In genomic region chr12:18383203-18383602, GRCh38 we compare ENCODE assay signal across 11 cellular contexts.
DNase-seq lines count a peak whose midpoint lies in the region; ATAC-seq and TF ChIP-seq lines count a peak whose summit lies in the region.
"Had no signal": no experiment of that assay in that cellular context is flagged by ENCODE, and none has a peak within 500 bp of the region (broad histone marks: within the 10 kb centered on the region; RNA-seq: fewer than 3 reads in every experiment).

No MANE protein-coding gene starts in this region.

- no peak overlapping the region for H4K8ac ChIP-seq in IMR-90 (ENCODE audit: low read depth in 2 of 2, low read length in 2 of 2)

- H3K27ac ChIP-seq in IMR-90 (ENCODE audit: insufficient read depth, low read length), result peak overlapping the region; percentile 75; the same call in 1 of the 2 replicates

- H3K14ac ChIP-seq in IMR-90 (replicated peaks; ENCODE audit: low read depth, low read length), result no peak overlapping the region

- H3K79me1 ChIP-seq in IMR-90 (ENCODE audit: low read depth in 1 of 2, low read length in 2 of 2), result no peaks in the 10 kb centered on the region

- 0 out of 2 replicates have a peak overlapping the region, but pooled peaks have one; percentile 41 for H2BK20ac ChIP-seq in IMR-90 (ENCODE audit: low read depth, low read length)

- no peak overlapping the region; the same call in 1 of the 2 replicates for H3K4ac ChIP-seq in IMR-90 (ENCODE audit: low read depth, low read length)

- in situ Hi-C loops in IMR-90 (cut with MboI; ENCODE audit: low sequenced_read_pairs), result no loop called here

- H3K36me3 ChIP-seq in IMR-90 (ENCODE audit: control insufficient read depth, insufficient read depth, low read length), result no peaks in the 10 kb centered on the region

- POLR2A ChIA-PET in AG04449 (lab: Yijun Ruan, JAX), result interaction anchor here (0.7 kb wide), 1 partner anchor 441 kb away, joined by 3 read pairs; no protein-coding TSS in a partner anchor
- POLR2A ChIA-PET in IMR-90 (lab: Charles Lee; ENCODE audit: unreplicated experiment), result no interaction called here
- POLR2A ChIA-PET in activated CD4-positive, alpha-beta memory T cell treated with anti-CD3 and anti-CD28 coated beads, Interleukin-2, amount 10 ng/mL, durations not matched to agents 7 days and 5 days (lab: Charles Lee), result no interaction called here

- no peak overlapping the region for H2BK15ac ChIP-seq in IMR-90 (ENCODE audit: low read depth, low read length)

- H3K56ac ChIP-seq in IMR-90 (ENCODE audit: extremely low read depth, insufficient read depth, low read length), result peak overlapping the region; percentile 60; the same call in 1 of the 2 replicates

- H2BK120ac ChIP-seq in IMR-90 (ENCODE audit: low read depth, low read length), result peak overlapping the region; percentile 77; the same call in 1 of the 2 replicates

- no TSS peak for BruUV-seq in IMR-90 (replicated peaks; lab: Mats Ljungman, UMichigan)

- peak overlapping the region; percentile 92 for H2BK5ac ChIP-seq in IMR-90 (ENCODE audit: low read depth, low read length, poor library complexity, severe bottlenecking)

- H3K4me2 ChIP-seq in IMR-90 (ENCODE audit: low read depth, low read length), result peak overlapping the region; percentile 75; the same call in 1 of the 2 replicates

- H4K5ac ChIP-seq in IMR-90 (ENCODE audit: low read depth, low read length), result no peak overlapping the region

- no peak for TF ChIP-seq CTCF in AG04449 (IDR thresholded peaks at IDR 0.05; ENCODE audit: insufficient read depth, low read length, missing control alignments)
- TF ChIP-seq CTCF in IMR-90 (conservative IDR thresholded peaks at IDR 0.05; ENCODE audit: low read depth, low read length), result no peak
- no peak for TF ChIP-seq CTCF in chondrocyte (IDR thresholded peaks at IDR 0.05)

- DNase-seq in AG04449 (ENCODE audit: low read depth, low spot score) (peak; percentile 84), IMR-90 (peak; percentile 89), chondrocyte (ENCODE audit: low spot score) (no peak), left lobe of liver (ENCODE audit: low spot score) (no peak), NCI-H1930 (lab: John Stamatoyannopoulos, UW) (no peak), NCI-H1105 (lab: John Stamatoyannopoulos, UW) (no peak)
- no peak for DNase-seq in activated CD4-positive, alpha-beta memory T cell treated with anti-CD3 and anti-CD28 coated beads, Interleukin-2, amount 10 ng/mL, durations not matched to agents 7 days and 5 days
- DNase-seq: activated B cell treated with CpG ODN at 0.5 μM for 24 hours; NCI-H2029 treated with DMSO at 0.1 percent for 48 hours; stimulated activated CD4-positive, alpha-beta T cell treated with anti-CD3 and anti-CD28 coated beads, Interleukin-4, amount 100 ng/mL, for 4 hours had no signal

- H4K20me1 ChIP-seq in IMR-90 (ENCODE audit: insufficient read depth, low read length), result no peaks in the 10 kb centered on the region

- H3K27me3 ChIP-seq in IMR-90 (ENCODE audit: control insufficient read depth, insufficient read depth, low read length), result no peaks in the 10 kb centered on the region

- no peaks in the 10 kb centered on the region for H3K9me1 ChIP-seq in IMR-90 (ENCODE audit: insufficient read depth, low read length)

- H3K4me3 ChIP-seq in AG04449 (ENCODE audit: low read depth, low read length) (peak overlapping the region; percentile 12; the same call in 1 of the 2 replicates), IMR-90 (ENCODE audit: insufficient read depth, low read depth, low read length) (no peak overlapping the region)

- WGBS in IMR-90 (ENCODE audit: extremely low coverage in 2 of 2, insufficient read length in 1 of 2), 2 experiments, result no CpG with 5 or more reads among the region's 4 CpGs

- H3K4me3 Mint-ChIP-seq in chondrocyte (ENCODE audit: unreplicated experiment), result peak overlapping the region; percentile 23
- H3K4me3 Mint-ChIP-seq in activated CD4-positive, alpha-beta memory T cell treated with anti-CD3 and anti-CD28 coated beads, Interleukin-2, amount 10 ng/mL, durations not matched to agents 7 days and 5 days, result no peak overlapping the region
- H3K4me3 Mint-ChIP-seq: activated B cell treated with CpG ODN at 0.5 μM for 24 hours had no signal

- H4K91ac ChIP-seq in IMR-90 (ENCODE audit: insufficient read depth, low read depth, low read length), result no peak overlapping the region

- intact Hi-C loops in IMR-90 (cut with micrococcal nuclease), result loop anchor here (2.0 to 5.0 kb wide), 3 partner anchors 39 to 364 kb away; no protein-coding TSS in a partner anchor

- H3K23ac ChIP-seq in IMR-90 (ENCODE audit: low read depth, low read length), result no peak overlapping the region

- H3K4me1 Mint-ChIP-seq in chondrocyte (ENCODE audit: low read depth), result peaks cover 30% of the 10 kb centered on the region
- no peaks in the 10 kb centered on the region for H3K4me1 Mint-ChIP-seq in activated CD4-positive, alpha-beta memory T cell treated with anti-CD3 and anti-CD28 coated beads, Interleukin-2, amount 10 ng/mL, durations not matched to agents 7 days and 5 days
- H3K4me1 Mint-ChIP-seq: activated B cell treated with CpG ODN at 0.5 μM for 24 hours had no signal

- no peak overlapping the region for H2AK5ac ChIP-seq in IMR-90 (ENCODE audit: low read depth, low read length)

- H3K27me3 Mint-ChIP-seq in chondrocyte (ENCODE audit: low read depth), result no peaks in the 10 kb centered on the region
- no peaks in the 10 kb centered on the region for H3K27me3 Mint-ChIP-seq in activated CD4-positive, alpha-beta memory T cell treated with anti-CD3 and anti-CD28 coated beads, Interleukin-2, amount 10 ng/mL, durations not matched to agents 7 days and 5 days
- H3K27me3 Mint-ChIP-seq: activated B cell treated with CpG ODN at 0.5 μM for 24 hours had no signal

- CTCF ChIA-PET in AG04449 (lab: Yijun Ruan, JAX), result interaction anchor here (0.8 kb wide), 1 partner anchor 803 kb away, joined by 4 read pairs; no protein-coding TSS in a partner anchor
- CTCF ChIA-PET in IMR-90 (lab: Yijun Ruan, JAX), result interaction anchor here (1.4 to 1.6 kb wide), 2 partner anchors 32 to 47 kb away, joined by 3 to 7 read pairs; no protein-coding TSS in a partner anchor
- CTCF ChIA-PET in activated CD4-positive, alpha-beta memory T cell treated with anti-CD3 and anti-CD28 coated beads, Interleukin-2, amount 10 ng/mL, durations not matched to agents 7 days and 5 days (lab: Charles Lee), result no interaction called here

- no peak overlapping the region; the same call in 1 of the 2 replicates for H3K9ac ChIP-seq in IMR-90 (ENCODE audit: low read depth, low read length)

- peaks cover 5% of the 10 kb centered on the region for H3K4me1 ChIP-seq in IMR-90 (ENCODE audit: control insufficient read depth, insufficient read depth, low read length)

- H3K9me3 ChIP-seq in IMR-90 (ENCODE audit: control insufficient read depth, insufficient read depth, low read length), result no peaks in the 10 kb centered on the region

- H3K18ac ChIP-seq in IMR-90 (ENCODE audit: low read depth, low read length), result peak overlapping the region; percentile 61; the same call in 1 of the 2 replicates

- dilution Hi-C loops in IMR-90 (cut with HindIII; ENCODE audit: low sequenced_read_pairs, unreplicated experiment), result no loop called here

- no peak for TF ChIP-seq POLR2A in IMR-90 (IDR thresholded peaks at IDR 0.05; ENCODE audit: low read depth, low read length)

- H3K27ac Mint-ChIP-seq in chondrocyte (ENCODE audit: unreplicated experiment), result peak overlapping the region; percentile 92
- no peak overlapping the region for H3K27ac Mint-ChIP-seq in activated CD4-positive, alpha-beta memory T cell treated with anti-CD3 and anti-CD28 coated beads, Interleukin-2, amount 10 ng/mL, durations not matched to agents 7 days and 5 days
- H3K27ac Mint-ChIP-seq: activated B cell treated with CpG ODN at 0.5 μM for 24 hours had no signal

- H3K36me3 Mint-ChIP-seq in chondrocyte (ENCODE audit: low read depth), result no peaks in the 10 kb centered on the region
- H3K36me3 Mint-ChIP-seq in activated CD4-positive, alpha-beta memory T cell treated with anti-CD3 and anti-CD28 coated beads, Interleukin-2, amount 10 ng/mL, durations not matched to agents 7 days and 5 days (ENCODE audit: low read depth), result no peaks in the 10 kb centered on the region

- ATAC-seq in IMR-90 (ENCODE audit: low read depth) (peak; percentile 78), left lobe of liver (peak; percentile 30), HG02970 (IDR thresholded peaks at IDR 0.05; ENCODE audit: low FRiP score, unreplicated experiment) (no peak)

- no peak for TF ChIP-seq RAD21 in IMR-90 (IDR thresholded peaks at IDR 0.05; ENCODE audit: low read length)

- H2AFZ ChIP-seq in IMR-90 (replicated peaks; ENCODE audit: low read length, poor library complexity), result no peak overlapping the region

- H3K9me3 Mint-ChIP-seq in chondrocyte (ENCODE audit: low read depth), result peaks cover 4% of the 10 kb centered on the region
- peaks cover 22% of the 10 kb centered on the region for H3K9me3 Mint-ChIP-seq in activated CD4-positive, alpha-beta memory T cell treated with anti-CD3 and anti-CD28 coated beads, Interleukin-2, amount 10 ng/mL, durations not matched to agents 7 days and 5 days

- no peak overlapping the region for H2AK9ac ChIP-seq in IMR-90 (replicated peaks; ENCODE audit: low read depth, low read length, poor library complexity)

TF ChIP-seq in IMR-90, 13 proteins besides CTCF, POLR2A, EP300 and RAD21:
- TF ChIP-seq CHD1 (IDR thresholded peaks at IDR 0.05; ENCODE audit: low read depth, low read length) (no peak), CEBPB (IDR thresholded peaks at IDR 0.05; ENCODE audit: low read depth, low read length) (peak; percentile 97), BHLHE40 (IDR thresholded peaks at IDR 0.05; ENCODE audit: low read depth, low read length) (peak; percentile 39; the same call in 1 of the 2 replicates)
TF ChIP-seq in IMR-90: peak in this region for 2.

Comparison
In these comparisons a context has a peak if more than half of its experiments do, and no peak if none do; other contexts are left out.
1. DNase-seq: peak in AG04449 (single experiment) and IMR-90 (single experiment); none in chondrocyte (single experiment), left lobe of liver (single experiment), NCI-H1930 (0 of 2), NCI-H1105 (single experiment) and activated CD4-positive, alpha-beta memory T cell treated with anti-CD3 and anti-CD28 coated beads, Interleukin-2, amount 10 ng/mL, durations not matched to agents 7 days and 5 days (single experiment).